ENCODE assay signal across 9 cellular contexts in genomic region chr17:14304222-14304844, GRCh38. TPM values are rescaled to one million over a fixed set of nuclear protein-coding genes. Genes with fewer than 3 reads are reported as not detected.
DNase-seq lines count a peak whose midpoint lies in the region; ATAC-seq and TF ChIP-seq lines count a peak whose summit lies in the region.
"Had no signal": no experiment of that assay in that cellular context is flagged by ENCODE, and none has a peak within 500 bp of the region (broad histone marks: within the 10 kb centered on the region; RNA-seq: fewer than 3 reads in every experiment).

No MANE protein-coding gene starts in this region.

- peak overlapping the region; percentile 23; the same call in 1 of the 2 replicates for H4K5ac ChIP-seq in IMR-90 (ENCODE audit: low read depth, low read length)

- peak overlapping the region in 6 of 9 donors; percentile 2 to 90 (median 54) for H3K27ac Mint-ChIP-seq in naive thymus-derived CD4-positive, alpha-beta T cell

- no peaks in the 10 kb centered on the region for H3K27me3 ChIP-seq in IMR-90 (ENCODE audit: control insufficient read depth, insufficient read depth, low read length)
- peaks cover 61% of the 10 kb centered on the region for H3K27me3 ChIP-seq in ectodermal cell (ENCODE audit: control insufficient read depth, insufficient read depth, low read length, poor library complexity, severe bottlenecking)
- H3K27me3 ChIP-seq in naive thymus-derived CD4-positive, alpha-beta T cell (ENCODE audit: control insufficient read depth in 2 of 2, insufficient read depth in 2 of 2, low read length in 2 of 2), result no peaks in the 10 kb centered on the region

- H3K36me3 Mint-ChIP-seq in naive thymus-derived CD4-positive, alpha-beta T cell, result peaks cover 0 to 18% (median 0%) of the 10 kb centered on the region in 5 donors

- peak overlapping the region; percentile 63 to 94 (median 76) for H3K4me3 Mint-ChIP-seq in naive thymus-derived CD4-positive, alpha-beta T cell

- H3K23ac ChIP-seq in IMR-90 (ENCODE audit: low read depth, low read length), result peak overlapping the region; percentile 90

- peak overlapping the region; percentile 80 for H2AFZ ChIP-seq in IMR-90 (replicated peaks; ENCODE audit: low read length, poor library complexity)

- ATAC-seq in IMR-90 (ENCODE audit: low read depth) (no peak), HG02973 (IDR thresholded peaks at IDR 0.05; ENCODE audit: unreplicated experiment) (no peak), GM21423 (IDR thresholded peaks at IDR 0.05; ENCODE audit: unreplicated experiment) (no peak)
- ATAC-seq in naive thymus-derived CD4-positive, alpha-beta T cell, result no peak

- H3K36me3 ChIP-seq in IMR-90 (ENCODE audit: control insufficient read depth, insufficient read depth, low read length), result peaks cover 3% of the 10 kb centered on the region
- no peaks in the 10 kb centered on the region for H3K36me3 ChIP-seq in ectodermal cell (ENCODE audit: control insufficient read depth, insufficient read depth, low read length)
- H3K36me3 ChIP-seq in naive thymus-derived CD4-positive, alpha-beta T cell (ENCODE audit: control insufficient read depth in 2 of 3, insufficient read depth in 3 of 3, low read length in 3 of 3), result peaks cover 0 to 4% (median 0%) of the 10 kb centered on the region in 3 experiments

- peaks cover 0 to 7% (median 0%) of the 10 kb centered on the region in 11 donors for H3K9me3 Mint-ChIP-seq in naive thymus-derived CD4-positive, alpha-beta T cell

- no peak overlapping the region for H3K56ac ChIP-seq in IMR-90 (ENCODE audit: extremely low read depth, insufficient read depth, low read length)

- POLR2A ChIA-PET in IMR-90 (lab: Charles Lee; ENCODE audit: unreplicated experiment), result no interaction called here
- POLR2A ChIA-PET in naive thymus-derived CD4-positive, alpha-beta T cell (lab: Charles Lee), result interaction anchor here (0.5 to 5.0 kb wide), 4 partner anchors 73 to 160 kb away, joined by 3 to 64 read pairs (median 22); no protein-coding TSS in a partner anchor

- H4K20me1 ChIP-seq in IMR-90 (ENCODE audit: insufficient read depth, low read length), result peaks cover 18% of the 10 kb centered on the region; the same call in 1 of the 2 replicates

- BruUV-seq in IMR-90 (replicated peaks; lab: Mats Ljungman, UMichigan), result no TSS peak

- H3K4me1 Mint-ChIP-seq in naive thymus-derived CD4-positive, alpha-beta T cell, result peaks cover 35 to 66% (median 60%) of the 10 kb centered on the region in 7 donors

- intact Hi-C loops in IMR-90 (cut with micrococcal nuclease), result loop anchor here (2.0 to 5.0 kb wide), 2 partner anchors 434 to 868 kb away; no protein-coding TSS in a partner anchor
- intact Hi-C loops in naive thymus-derived CD4-positive, alpha-beta T cell (cut with micrococcal nuclease), result loop anchor here (5.0 to 10.0 kb wide), 8 partner anchors 342 to 1910 kb away; partner anchors contain the start of genes NCOR1 (in 1 of the 2) and PIGL (in 1 of the 2)

- H2BK20ac ChIP-seq in IMR-90 (ENCODE audit: low read depth, low read length), result peak overlapping the region; percentile 43; the same call in 1 of the 2 replicates

- H3K9me3 ChIP-seq in IMR-90 (ENCODE audit: control insufficient read depth, insufficient read depth, low read length) (no peaks in the 10 kb centered on the region), ectodermal cell (ENCODE audit: control insufficient read depth, low read length) (no peaks in the 10 kb centered on the region)
- H3K9me3 ChIP-seq in naive thymus-derived CD4-positive, alpha-beta T cell (ENCODE audit: control insufficient read depth in 2 of 3, low read length in 3 of 3), result no peaks in the 10 kb centered on the region

- peak overlapping the region; percentile 85 for H3K4me3 ChIP-seq in AG10803 (ENCODE audit: low read length)
- H3K4me3 ChIP-seq in IMR-90 (ENCODE audit: insufficient read depth, low read depth, low read length), result peak overlapping the region; percentile 95
- H3K4me3 ChIP-seq in ectodermal cell (ENCODE audit: insufficient read depth, low read depth, low read length), result peak overlapping the region; percentile 72
- H3K4me3 ChIP-seq in naive thymus-derived CD4-positive, alpha-beta T cell (ENCODE audit: low read length), result peak overlapping the region; percentile 99

- H3K14ac ChIP-seq in IMR-90 (replicated peaks; ENCODE audit: low read depth, low read length), result peak overlapping the region; percentile 55

- H3K27me3 Mint-ChIP-seq in naive thymus-derived CD4-positive, alpha-beta T cell, result peaks cover 1 to 9% (median 7%) of the 10 kb centered on the region in 5 donors

- H4K91ac ChIP-seq in IMR-90 (ENCODE audit: insufficient read depth, low read depth, low read length), result peak overlapping the region; percentile 66; the same call in 1 of the 2 replicates

- peaks cover 8% of the 10 kb centered on the region; the same call in 1 of the 2 replicates for H3K9me1 ChIP-seq in IMR-90 (ENCODE audit: insufficient read depth, low read length)

- peak overlapping the region; percentile 75 for H3K4me2 ChIP-seq in IMR-90 (ENCODE audit: low read depth, low read length)

- peak overlapping the region; percentile 62 for H3K4ac ChIP-seq in IMR-90 (ENCODE audit: low read depth, low read length)

- in situ Hi-C loops in IMR-90 (cut with MboI; ENCODE audit: low sequenced_read_pairs), result loop anchor here (5.0 to 10.0 kb wide), 3 partner anchors 240 to 967 kb away; partner anchors contain the start of gene COX10

- TF ChIP-seq RAD21 in IMR-90 (IDR thresholded peaks at IDR 0.05; ENCODE audit: low read length), result no peak

- peaks cover 12% of the 10 kb centered on the region for H3K4me1 ChIP-seq in IMR-90 (ENCODE audit: control insufficient read depth, insufficient read depth, low read length)
- peaks cover 35% of the 10 kb centered on the region for H3K4me1 ChIP-seq in ectodermal cell (ENCODE audit: control insufficient read depth, insufficient read depth, low read length)
- peaks cover 36 to 42% of the 10 kb centered on the region in 2 donors for H3K4me1 ChIP-seq in naive thymus-derived CD4-positive, alpha-beta T cell (ENCODE audit: control insufficient read depth in 2 of 2, insufficient read depth in 2 of 2, low read length in 2 of 2)

- TF ChIP-seq CTCF in AG10803 (conservative IDR thresholded peaks at IDR 0.05; ENCODE audit: low read length) (no peak), IMR-90 (conservative IDR thresholded peaks at IDR 0.05; ENCODE audit: low read depth, low read length) (no peak)

- no peak for TF ChIP-seq POLR2A in IMR-90 (IDR thresholded peaks at IDR 0.05; ENCODE audit: low read depth, low read length)

- H2AK9ac ChIP-seq in IMR-90 (replicated peaks; ENCODE audit: low read depth, low read length, poor library complexity), result peak overlapping the region; percentile 58

- no peak for DNase-seq in AG10803 (ENCODE audit: low read depth)
- DNase-seq in IMR-90, result no peak
- no peak for DNase-seq in naive thymus-derived CD4-positive, alpha-beta T cell
- no peak for DNase-seq in HCEC 1CT
- no peak for DNase-seq in NCI-H1105 (lab: John Stamatoyannopoulos, UW)
- DNase-seq: NCI-H2171 had no signal

- dilution Hi-C loops in IMR-90 (cut with HindIII; ENCODE audit: low sequenced_read_pairs, unreplicated experiment), result no loop called here

- peak overlapping the region; percentile 42; the same call in 1 of the 2 replicates for H3K9ac ChIP-seq in IMR-90 (ENCODE audit: low read depth, low read length)

- H2BK15ac ChIP-seq in IMR-90 (ENCODE audit: low read depth, low read length), result peak overlapping the region; percentile 63; the same call in 2 of the 3 replicates

- H2BK120ac ChIP-seq in IMR-90 (ENCODE audit: low read depth, low read length), result peak overlapping the region; percentile 79

- peak overlapping the region; percentile 28 for H2BK5ac ChIP-seq in IMR-90 (ENCODE audit: low read depth, low read length, poor library complexity, severe bottlenecking)

- peak overlapping the region; percentile 67; the same call in 1 of the 2 replicates for H2AK5ac ChIP-seq in IMR-90 (ENCODE audit: low read depth, low read length)

- WGBS in IMR-90 (ENCODE audit: extremely low coverage in 2 of 2, insufficient read length in 1 of 2), 2 experiments, result 67% methylated on average over 1 of the region's 22 CpGs; no CpG with 5 or more reads in 1 of the 2 experiments
- WGBS in ectodermal cell, 2 experiments, result 9 to 11% methylated on average over 22 of the region's 22 CpGs

- H3K79me1 ChIP-seq in IMR-90 (ENCODE audit: low read depth in 1 of 2, low read length in 2 of 2), result peaks cover 15 to 40% of the 10 kb centered on the region in 2 experiments

- peak overlapping the region; percentile 51 to 70; a peak in 3 of 4 replicates for H4K8ac ChIP-seq in IMR-90 (ENCODE audit: low read depth in 2 of 2, low read length in 2 of 2)

- H3K27ac ChIP-seq in IMR-90 (ENCODE audit: insufficient read depth, low read length) (peak overlapping the region; percentile 44), ectodermal cell (ENCODE audit: insufficient read depth, low read depth, low read length, poor library complexity, severe bottlenecking) (no peak overlapping the region)
- H3K27ac ChIP-seq in naive thymus-derived CD4-positive, alpha-beta T cell (ENCODE audit: low read depth, low read length), result peak overlapping the region; percentile 63

- H3K18ac ChIP-seq in IMR-90 (ENCODE audit: low read depth, low read length), result peak overlapping the region; percentile 14; the same call in 1 of the 2 replicates

- CTCF ChIA-PET in IMR-90 (lab: Yijun Ruan, JAX), result interaction anchor here (0.8 to 1.4 kb wide), 2 partner anchors 623 to 852 kb away, joined by 3 read pairs; no protein-coding TSS in a partner anchor
- CTCF ChIA-PET in naive thymus-derived CD4-positive, alpha-beta T cell (lab: Charles Lee), result interaction anchor here (0.6 to 1.6 kb wide), 3 partner anchors 125 to 707 kb away, joined by 3 to 8 read pairs (median 3); no protein-coding TSS in a partner anchor

TF ChIP-seq in IMR-90, 13 proteins besides CTCF, POLR2A, EP300 and RAD21 (continues in another document):
- TF ChIP-seq, protein P1, sequence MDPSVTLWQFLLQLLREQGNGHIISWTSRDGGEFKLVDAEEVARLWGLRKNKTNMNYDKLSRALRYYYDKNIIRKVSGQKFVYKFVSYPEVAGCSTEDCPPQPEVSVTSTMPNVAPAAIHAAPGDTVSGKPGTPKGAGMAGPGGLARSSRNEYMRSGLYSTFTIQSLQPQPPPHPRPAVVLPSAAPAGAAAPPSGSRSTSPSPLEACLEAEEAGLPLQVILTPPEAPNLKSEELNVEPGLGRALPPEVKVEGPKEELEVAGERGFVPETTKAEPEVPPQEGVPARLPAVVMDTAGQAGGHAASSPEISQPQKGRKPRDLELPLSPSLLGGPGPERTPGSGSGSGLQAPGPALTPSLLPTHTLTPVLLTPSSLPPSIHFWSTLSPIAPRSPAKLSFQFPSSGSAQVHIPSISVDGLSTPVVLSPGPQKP (IDR thresholded peaks at IDR 0.05; ENCODE audit: borderline replicate concordance, low read depth, low read length), result no peak

RNA-seq across cellular contexts. Expression of gene HS3ST3B1, which starts 3.5 kb away (rescaled TPM):
- total RNA-seq in IMR-90 (2012; rRNA removed), result 4.3 and 5.8 TPM in 2 replicates
- polyA plus RNA-seq in IMR-90 (2012; rRNA removed), result 2.8 and 3.1 TPM in 2 replicates
- polyA plus RNA-seq in IMR-90 (2012; cell fraction: cytosol; rRNA removed), result 2.3 and 3.8 TPM in 2 replicates
- 3.9 and 6.0 TPM in 2 replicates for polyA plus RNA-seq in IMR-90 (2012; cell fraction: nucleus; rRNA removed; ENCODE audit: low replicate concordance)
- polyA plus RNA-seq in ectodermal cell (2013, experiment 1 of 4), result 18.3 TPM
- 17.4 TPM for polyA plus RNA-seq in ectodermal cell (2013, experiment 2 of 4)
- polyA plus RNA-seq in ectodermal cell (2013, experiment 3 of 4), result 19.5 TPM
- 20.7 TPM for polyA plus RNA-seq in ectodermal cell (2013, experiment 4 of 4)
- 10 to 100 TPM; 11.7 to 40.7 (median 30.8) TPM for total RNA-seq in naive thymus-derived CD4-positive, alpha-beta T cell
- 10 to 100 TPM in 1 of 2 donors, 1 to 10 TPM in 1; 7.9 to 12.2 TPM for polyA plus RNA-seq in naive thymus-derived CD4-positive, alpha-beta T cell
